Comparison of ENCODE assay signal across 1 cellular context in genomic region chr7:141695803-141696289, GRCh38.
A peak's percentile ranks its signal among the peaks of the same experiment; 100 is the strongest.
TF ChIP-seq lines count a peak whose summit lies in the region.

No MANE protein-coding gene starts in this region.

TF ChIP-seq in HepG2, 621 proteins besides CTCF, POLR2A, EP300 and RAD21 (continued from another document and continues in another):
- no peak for TF ChIP-seq ZNF510 (CRISPR knock-in tag; IDR thresholded peaks at IDR 0.05; ENCODE audit: low read depth)
- no peak for TF ChIP-seq ZNF543 (CRISPR knock-in tag; IDR thresholded peaks at IDR 0.05)
- TF ChIP-seq GTF3A (CRISPR knock-in tag; conservative IDR thresholded peaks at IDR 0.05) = no peak
- TF ChIP-seq ZNF556 (CRISPR knock-in tag; IDR thresholded peaks at IDR 0.05; ENCODE audit: borderline replicate concordance) = 0 out of 2 replicates have a peak, but pooled peaks have one; percentile 29
- TF ChIP-seq ZNF709 (CRISPR knock-in tag; IDR thresholded peaks at IDR 0.05) = no peak
- TF ChIP-seq ZNF660 (CRISPR knock-in tag; IDR thresholded peaks at IDR 0.05; ENCODE audit: borderline replicate concordance, low read depth) = no peak
- TF ChIP-seq TP53 (CRISPR knock-in tag; conservative IDR thresholded peaks at IDR 0.05) = no peak
- TF ChIP-seq, protein P1, sequence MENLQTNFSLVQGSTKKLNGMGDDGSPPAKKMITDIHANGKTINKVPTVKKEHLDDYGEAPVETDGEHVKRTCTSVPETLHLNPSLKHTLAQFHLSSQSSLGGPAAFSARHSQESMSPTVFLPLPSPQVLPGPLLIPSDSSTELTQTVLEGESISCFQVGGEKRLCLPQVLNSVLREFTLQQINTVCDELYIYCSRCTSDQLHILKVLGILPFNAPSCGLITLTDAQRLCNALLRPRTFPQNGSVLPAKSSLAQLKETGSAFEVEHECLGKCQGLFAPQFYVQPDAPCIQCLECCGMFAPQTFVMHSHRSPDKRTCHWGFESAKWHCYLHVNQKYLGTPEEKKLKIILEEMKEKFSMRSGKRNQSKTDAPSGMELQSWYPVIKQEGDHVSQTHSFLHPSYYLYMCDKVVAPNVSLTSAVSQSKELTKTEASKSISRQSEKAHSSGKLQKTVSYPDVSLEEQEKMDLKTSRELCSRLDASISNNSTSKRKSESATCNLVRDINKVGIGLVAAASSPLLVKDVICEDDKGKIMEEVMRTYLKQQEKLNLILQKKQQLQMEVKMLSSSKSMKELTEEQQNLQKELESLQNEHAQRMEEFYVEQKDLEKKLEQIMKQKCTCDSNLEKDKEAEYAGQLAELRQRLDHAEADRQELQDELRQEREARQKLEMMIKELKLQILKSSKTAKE (CRISPR knock-in tag; IDR thresholded peaks at IDR 0.05; ENCODE audit: borderline replicate concordance) = peak; percentile 54
- no peak for TF ChIP-seq ZBTB40 (IDR thresholded peaks at IDR 0.05)
- 0 out of 2 replicates have a peak, but pooled peaks have one; percentile 22 for TF ChIP-seq ZBTB40 (CRISPR knock-in tag; IDR thresholded peaks at IDR 0.05)
- no peak for TF ChIP-seq GABPA (IDR thresholded peaks at IDR 0.05; ENCODE audit: low read depth, low read length)
- no peak for TF ChIP-seq GABPA (CRISPR knock-in tag; IDR thresholded peaks at IDR 0.05; ENCODE audit: low read depth)
- no peak for TF ChIP-seq ZNF547 (CRISPR knock-in tag; IDR thresholded peaks at IDR 0.05)
- TF ChIP-seq ZNF670 (CRISPR knock-in tag; IDR thresholded peaks at IDR 0.05; ENCODE audit: borderline replicate concordance) = peak; percentile 67; the same call in 1 of the 2 replicates
- TF ChIP-seq NFKBIZ (CRISPR knock-in tag; IDR thresholded peaks at IDR 0.05) = 0 out of 2 replicates have a peak, but pooled peaks have one; percentile 41
- no peak for TF ChIP-seq ZNF567 (CRISPR knock-in tag; IDR thresholded peaks at IDR 0.05; ENCODE audit: borderline replicate concordance)
- TF ChIP-seq KDM2A (CRISPR knock-in tag; IDR thresholded peaks at IDR 0.05; ENCODE audit: borderline replicate concordance, low read depth) = peak; percentile 53; the same call in 1 of the 2 replicates
- TF ChIP-seq HOXA7 (CRISPR knock-in tag; IDR thresholded peaks at IDR 0.05) = no peak
- TF ChIP-seq, protein P2, sequence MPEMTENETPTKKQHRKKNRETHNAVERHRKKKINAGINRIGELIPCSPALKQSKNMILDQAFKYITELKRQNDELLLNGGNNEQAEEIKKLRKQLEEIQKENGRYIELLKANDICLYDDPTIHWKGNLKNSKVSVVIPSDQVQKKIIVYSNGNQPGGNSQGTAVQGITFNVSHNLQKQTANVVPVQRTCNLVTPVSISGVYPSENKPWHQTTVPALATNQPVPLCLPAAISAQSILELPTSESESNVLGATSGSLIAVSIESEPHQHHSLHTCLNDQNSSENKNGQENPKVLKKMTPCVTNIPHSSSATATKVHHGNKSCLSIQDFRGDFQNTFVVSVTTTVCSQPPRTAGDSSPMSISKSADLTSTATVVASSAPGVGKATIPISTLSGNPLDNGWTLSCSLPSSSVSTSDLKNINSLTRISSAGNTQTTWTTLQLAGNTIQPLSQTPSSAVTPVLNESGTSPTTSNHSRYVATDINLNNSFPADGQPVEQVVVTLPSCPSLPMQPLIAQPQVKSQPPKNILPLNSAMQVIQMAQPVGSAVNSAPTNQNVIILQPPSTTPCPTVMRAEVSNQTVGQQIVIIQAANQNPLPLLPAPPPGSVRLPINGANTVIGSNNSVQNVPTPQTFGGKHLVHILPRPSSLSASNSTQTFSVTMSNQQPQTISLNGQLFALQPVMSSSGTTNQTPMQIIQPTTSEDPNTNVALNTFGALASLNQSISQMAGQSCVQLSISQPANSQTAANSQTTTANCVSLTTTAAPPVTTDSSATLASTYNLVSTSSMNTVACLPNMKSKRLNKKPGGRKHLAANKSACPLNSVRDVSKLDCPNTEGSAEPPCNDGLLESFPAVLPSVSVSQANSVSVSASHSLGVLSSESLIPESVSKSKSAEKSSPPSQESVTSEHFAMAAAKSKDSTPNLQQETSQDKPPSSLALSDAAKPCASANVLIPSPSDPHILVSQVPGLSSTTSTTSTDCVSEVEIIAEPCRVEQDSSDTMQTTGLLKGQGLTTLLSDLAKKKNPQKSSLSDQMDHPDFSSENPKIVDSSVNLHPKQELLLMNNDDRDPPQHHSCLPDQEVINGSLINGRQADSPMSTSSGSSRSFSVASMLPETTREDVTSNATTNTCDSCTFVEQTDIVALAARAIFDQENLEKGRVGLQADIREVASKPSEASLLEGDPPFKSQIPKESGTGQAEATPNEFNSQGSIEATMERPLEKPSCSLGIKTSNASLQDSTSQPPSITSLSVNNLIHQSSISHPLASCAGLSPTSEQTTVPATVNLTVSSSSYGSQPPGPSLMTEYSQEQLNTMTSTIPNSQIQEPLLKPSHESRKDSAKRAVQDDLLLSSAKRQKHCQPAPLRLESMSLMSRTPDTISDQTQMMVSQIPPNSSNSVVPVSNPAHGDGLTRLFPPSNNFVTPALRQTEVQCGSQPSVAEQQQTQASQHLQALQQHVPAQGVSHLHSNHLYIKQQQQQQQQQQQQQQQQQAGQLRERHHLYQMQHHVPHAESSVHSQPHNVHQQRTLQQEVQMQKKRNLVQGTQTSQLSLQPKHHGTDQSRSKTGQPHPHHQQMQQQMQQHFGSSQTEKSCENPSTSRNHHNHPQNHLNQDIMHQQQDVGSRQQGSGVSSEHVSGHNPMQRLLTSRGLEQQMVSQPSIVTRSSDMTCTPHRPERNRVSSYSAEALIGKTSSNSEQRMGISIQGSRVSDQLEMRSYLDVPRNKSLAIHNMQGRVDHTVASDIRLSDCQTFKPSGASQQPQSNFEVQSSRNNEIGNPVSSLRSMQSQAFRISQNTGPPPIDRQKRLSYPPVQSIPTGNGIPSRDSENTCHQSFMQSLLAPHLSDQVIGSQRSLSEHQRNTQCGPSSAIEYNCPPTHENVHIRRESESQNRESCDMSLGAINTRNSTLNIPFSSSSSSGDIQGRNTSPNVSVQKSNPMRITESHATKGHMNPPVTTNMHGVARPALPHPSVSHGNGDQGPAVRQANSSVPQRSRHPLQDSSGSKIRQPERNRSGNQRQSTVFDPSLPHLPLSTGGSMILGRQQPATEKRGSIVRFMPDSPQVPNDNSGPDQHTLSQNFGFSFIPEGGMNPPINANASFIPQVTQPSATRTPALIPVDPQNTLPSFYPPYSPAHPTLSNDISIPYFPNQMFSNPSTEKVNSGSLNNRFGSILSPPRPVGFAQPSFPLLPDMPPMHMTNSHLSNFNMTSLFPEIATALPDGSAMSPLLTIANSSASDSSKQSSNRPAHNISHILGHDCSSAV (CRISPR knock-in tag; IDR thresholded peaks at IDR 0.05; ENCODE audit: borderline replicate concordance) = no peak
- no peak for TF ChIP-seq HNRNPH1 (optimal IDR thresholded peaks at IDR 0.05; ENCODE audit: low read depth, low read length)
- TF ChIP-seq ZNF124 (CRISPR knock-in tag; IDR thresholded peaks at IDR 0.05) = no peak
- 0 out of 2 replicates have a peak, but pooled peaks have one; percentile 51 for TF ChIP-seq ZNF3 (CRISPR knock-in tag; IDR thresholded peaks at IDR 0.05)
- TF ChIP-seq EED (CRISPR knock-in tag; IDR thresholded peaks at IDR 0.05) = no peak
- TF ChIP-seq, protein P3, sequence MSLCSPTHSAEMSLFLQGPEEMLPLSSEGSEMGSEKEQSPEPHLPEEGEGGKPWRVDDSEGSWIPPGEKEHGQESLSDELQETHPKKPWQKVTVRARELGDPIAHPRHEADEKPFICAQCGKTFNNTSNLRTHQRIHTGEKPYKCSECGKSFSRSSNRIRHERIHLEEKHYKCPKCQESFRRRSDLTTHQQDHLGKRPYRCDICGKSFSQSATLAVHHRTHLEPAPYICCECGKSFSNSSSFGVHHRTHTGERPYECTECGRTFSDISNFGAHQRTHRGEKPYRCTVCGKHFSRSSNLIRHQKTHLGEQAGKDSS (CRISPR knock-in tag; IDR thresholded peaks at IDR 0.05; ENCODE audit: borderline replicate concordance, low read depth) = 0 out of 2 replicates have a peak, but pooled peaks have one; percentile 19
- TF ChIP-seq, protein P4, sequence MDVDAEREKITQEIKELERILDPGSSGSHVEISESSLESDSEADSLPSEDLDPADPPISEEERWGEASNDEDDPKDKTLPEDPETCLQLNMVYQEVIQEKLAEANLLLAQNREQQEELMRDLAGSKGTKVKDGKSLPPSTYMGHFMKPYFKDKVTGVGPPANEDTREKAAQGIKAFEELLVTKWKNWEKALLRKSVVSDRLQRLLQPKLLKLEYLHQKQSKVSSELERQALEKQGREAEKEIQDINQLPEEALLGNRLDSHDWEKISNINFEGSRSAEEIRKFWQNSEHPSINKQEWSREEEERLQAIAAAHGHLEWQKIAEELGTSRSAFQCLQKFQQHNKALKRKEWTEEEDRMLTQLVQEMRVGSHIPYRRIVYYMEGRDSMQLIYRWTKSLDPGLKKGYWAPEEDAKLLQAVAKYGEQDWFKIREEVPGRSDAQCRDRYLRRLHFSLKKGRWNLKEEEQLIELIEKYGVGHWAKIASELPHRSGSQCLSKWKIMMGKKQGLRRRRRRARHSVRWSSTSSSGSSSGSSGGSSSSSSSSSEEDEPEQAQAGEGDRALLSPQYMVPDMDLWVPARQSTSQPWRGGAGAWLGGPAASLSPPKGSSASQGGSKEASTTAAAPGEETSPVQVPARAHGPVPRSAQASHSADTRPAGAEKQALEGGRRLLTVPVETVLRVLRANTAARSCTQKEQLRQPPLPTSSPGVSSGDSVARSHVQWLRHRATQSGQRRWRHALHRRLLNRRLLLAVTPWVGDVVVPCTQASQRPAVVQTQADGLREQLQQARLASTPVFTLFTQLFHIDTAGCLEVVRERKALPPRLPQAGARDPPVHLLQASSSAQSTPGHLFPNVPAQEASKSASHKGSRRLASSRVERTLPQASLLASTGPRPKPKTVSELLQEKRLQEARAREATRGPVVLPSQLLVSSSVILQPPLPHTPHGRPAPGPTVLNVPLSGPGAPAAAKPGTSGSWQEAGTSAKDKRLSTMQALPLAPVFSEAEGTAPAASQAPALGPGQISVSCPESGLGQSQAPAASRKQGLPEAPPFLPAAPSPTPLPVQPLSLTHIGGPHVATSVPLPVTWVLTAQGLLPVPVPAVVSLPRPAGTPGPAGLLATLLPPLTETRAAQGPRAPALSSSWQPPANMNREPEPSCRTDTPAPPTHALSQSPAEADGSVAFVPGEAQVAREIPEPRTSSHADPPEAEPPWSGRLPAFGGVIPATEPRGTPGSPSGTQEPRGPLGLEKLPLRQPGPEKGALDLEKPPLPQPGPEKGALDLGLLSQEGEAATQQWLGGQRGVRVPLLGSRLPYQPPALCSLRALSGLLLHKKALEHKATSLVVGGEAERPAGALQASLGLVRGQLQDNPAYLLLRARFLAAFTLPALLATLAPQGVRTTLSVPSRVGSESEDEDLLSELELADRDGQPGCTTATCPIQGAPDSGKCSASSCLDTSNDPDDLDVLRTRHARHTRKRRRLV (CRISPR knock-in tag; IDR thresholded peaks at IDR 0.05) = no peak
- TF ChIP-seq PPARG (CRISPR knock-in tag; conservative IDR thresholded peaks at IDR 0.05) = 0 out of 2 replicates have a peak, but pooled peaks have one; percentile 25
- no peak for TF ChIP-seq ZBTB3 (CRISPR knock-in tag; IDR thresholded peaks at IDR 0.05; ENCODE audit: borderline replicate concordance, low read depth)
- TF ChIP-seq, protein P5, sequence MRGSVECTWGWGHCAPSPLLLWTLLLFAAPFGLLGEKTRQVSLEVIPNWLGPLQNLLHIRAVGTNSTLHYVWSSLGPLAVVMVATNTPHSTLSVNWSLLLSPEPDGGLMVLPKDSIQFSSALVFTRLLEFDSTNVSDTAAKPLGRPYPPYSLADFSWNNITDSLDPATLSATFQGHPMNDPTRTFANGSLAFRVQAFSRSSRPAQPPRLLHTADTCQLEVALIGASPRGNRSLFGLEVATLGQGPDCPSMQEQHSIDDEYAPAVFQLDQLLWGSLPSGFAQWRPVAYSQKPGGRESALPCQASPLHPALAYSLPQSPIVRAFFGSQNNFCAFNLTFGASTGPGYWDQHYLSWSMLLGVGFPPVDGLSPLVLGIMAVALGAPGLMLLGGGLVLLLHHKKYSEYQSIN (CRISPR knock-in tag; IDR thresholded peaks at IDR 0.05; ENCODE audit: borderline replicate concordance) = no peak
